19 cellular contexts compared by ENCODE assay signal in the genomic region with DNA sequence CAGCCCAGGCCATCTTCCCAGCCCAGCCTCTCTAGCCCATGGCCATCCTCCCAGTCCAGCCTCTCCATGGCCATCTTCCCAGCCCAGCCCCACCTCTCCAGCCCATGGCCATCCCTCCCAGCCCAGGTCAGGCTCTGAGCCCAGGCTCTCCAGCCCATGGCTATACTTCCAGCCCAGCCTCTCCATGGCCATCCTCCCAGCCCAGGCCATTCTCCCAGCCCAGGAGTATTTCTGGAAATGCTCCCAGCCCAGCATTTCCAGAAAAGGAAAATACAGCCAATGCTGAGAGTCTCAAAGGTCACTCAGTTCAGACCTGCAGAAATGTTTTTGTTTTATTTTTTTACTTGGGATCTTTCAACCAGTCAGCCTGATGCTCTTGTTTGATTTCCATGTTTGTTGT.
"Had no signal": no experiment of that assay in that cellular context is flagged by ENCODE, and none has a peak within 500 bp of the region (broad histone marks: within the 10 kb centered on the region; RNA-seq: fewer than 3 reads in every experiment).

No MANE protein-coding gene starts in this region.

- H3K27me3 ChIP-seq: hepatocyte, thyroid gland had no signal

- H3K27ac ChIP-seq: hepatocyte, thyroid gland had no signal

- DNase-seq: activated CD4-positive, alpha-beta memory T cell treated with anti-CD3 and anti-CD28 coated beads for 36 hours; activated CD4-positive, alpha-beta T cell treated with anti-CD3 and anti-CD28 coated beads for 48 hours; activated effector memory CD4-positive, alpha-beta T cell treated with Interleukin-2 at 50 U/mL for 16 hours; activated naive CD4-positive, alpha-beta T cell treated with anti-CD3 and anti-CD28 coated beads for 36 hours; activated naive CD8-positive, alpha-beta T cell treated with anti-CD3 and anti-CD28 coated beads, Interleukin-2, amount 10 ng/mL, durations not matched to agents 7 days and 5 days; activated T-cell treated with anti-CD3 and anti-CD28 coated beads, Interleukin-2, amount 50 U/mL, for 48 hours; amniotic stem cell; cerebellar nuclear complex; cortex of kidney; foreskin melanocyte; left ventricle myocardium superior; occipital lobe; posterior cingulate gyrus; stimulated activated CD4-positive, alpha-beta T cell treated with anti-CD3 and anti-CD28 coated beads, Interleukin-4, amount 100 ng/mL, for 1 hour; stimulated activated naive CD8-positive, alpha-beta T cell treated with anti-CD3 and anti-CD28 coated beads, Interleukin-15, Interleukin-2, amounts not matched to agents 100 U/mL and 50 U/mL, for 24 hours; thyroid gland had no signal

- H3K9me3 Mint-ChIP-seq: activated CD4-positive, alpha-beta memory T cell treated with anti-CD3 and anti-CD28 coated beads for 36 hours; activated naive CD4-positive, alpha-beta T cell treated with anti-CD3 and anti-CD28 coated beads for 36 hours; activated naive CD8-positive, alpha-beta T cell treated with anti-CD3 and anti-CD28 coated beads, Interleukin-2, amount 10 ng/mL, durations not matched to agents 7 days and 5 days; memory B cell; T-helper 1 cell treated with Interleukin-12 subunit alpha and Interleukin-12 subunit beta and Interleukin-4 antibody, amounts not matched to agents 30 μg/mL and 1 μg/mL, for 36 hours had no signal

- H3K27ac Mint-ChIP-seq: activated CD4-positive, alpha-beta memory T cell treated with anti-CD3 and anti-CD28 coated beads for 36 hours; activated naive CD4-positive, alpha-beta T cell treated with anti-CD3 and anti-CD28 coated beads for 36 hours; activated naive CD8-positive, alpha-beta T cell treated with anti-CD3 and anti-CD28 coated beads, Interleukin-2, amount 10 ng/mL, durations not matched to agents 7 days and 5 days; memory B cell; T-helper 1 cell treated with Interleukin-12 subunit alpha and Interleukin-12 subunit beta and Interleukin-4 antibody, amounts not matched to agents 30 μg/mL and 1 μg/mL, for 36 hours had no signal

- H3K9me3 ChIP-seq: thyroid gland had no signal

- H3K36me3 Mint-ChIP-seq: activated CD4-positive, alpha-beta memory T cell treated with anti-CD3 and anti-CD28 coated beads for 36 hours; activated naive CD8-positive, alpha-beta T cell treated with anti-CD3 and anti-CD28 coated beads, Interleukin-2, amount 10 ng/mL, durations not matched to agents 7 days and 5 days had no signal

- H3K4me3 Mint-ChIP-seq: activated CD4-positive, alpha-beta memory T cell treated with anti-CD3 and anti-CD28 coated beads for 36 hours; activated naive CD4-positive, alpha-beta T cell treated with anti-CD3 and anti-CD28 coated beads for 36 hours; activated naive CD8-positive, alpha-beta T cell treated with anti-CD3 and anti-CD28 coated beads, Interleukin-2, amount 10 ng/mL, durations not matched to agents 7 days and 5 days; memory B cell; T-helper 1 cell treated with Interleukin-12 subunit alpha and Interleukin-12 subunit beta and Interleukin-4 antibody, amounts not matched to agents 30 μg/mL and 1 μg/mL, for 36 hours had no signal

- H3K4me3 ChIP-seq: hepatocyte, thyroid gland had no signal

- H3K36me3 ChIP-seq: thyroid gland had no signal

- ATAC-seq: left ventricle myocardium superior; stimulated activated naive CD8-positive, alpha-beta T cell treated with anti-CD3 and anti-CD28 coated beads, Interleukin-15, Interleukin-2, amounts not matched to agents 100 U/mL and 50 U/mL, for 24 hours had no signal
